ENCODE assay signal across 18 cellular contexts in genomic region chr1:118920124-118920675, GRCh38.
"Had no signal": no experiment of that assay in that cellular context is flagged by ENCODE, and none has a peak within 500 bp of the region (broad histone marks: within the 10 kb centered on the region; RNA-seq: fewer than 3 reads in every experiment).

No MANE protein-coding gene starts in this region.

- ATAC-seq: naive thymus-derived CD8-positive, alpha-beta T cell had no signal

- H3K79me2 ChIP-seq: hepatocyte had no signal

- H3K4me2 ChIP-seq: hepatocyte had no signal

- H3K9me3 ChIP-seq: colonic mucosa, neutrophil, psoas muscle, stomach, thoracic aorta, transverse colon had no signal

- H3K4me1 ChIP-seq: colonic mucosa, psoas muscle, stomach, transverse colon had no signal

- H2AFZ ChIP-seq: hepatocyte had no signal

- DNase-seq: colonic mucosa; dermis blood vessel endothelial cell; foreskin melanocyte; head of caudate nucleus; kidney glomerular epithelial cell; naive thymus-derived CD8-positive, alpha-beta T cell; psoas muscle; retina; small intestine; stimulated activated CD4-positive, alpha-beta T cell treated with anti-CD3 and anti-CD28 coated beads, Interleukin-12 subunit alpha, Interleukin-12 subunit beta, amount 100 ng/mL, for 4 hours; stimulated activated naive CD4-positive, alpha-beta T cell; stomach; substantia nigra; transverse colon had no signal

- H3K27me3 ChIP-seq: colonic mucosa, hepatocyte, neutrophil, stomach, transverse colon had no signal

- H3K36me3 ChIP-seq: colonic mucosa, neutrophil, stomach, thoracic aorta, transverse colon had no signal

- FAIRE-seq: islet of Langerhans, small intestine had no signal

- H3K4me3 ChIP-seq: colonic mucosa, hepatocyte, psoas muscle, stomach, thoracic aorta, transverse colon had no signal

- H3K27ac ChIP-seq: colonic mucosa, hepatocyte, neutrophil, psoas muscle, stomach, thoracic aorta, transverse colon had no signal
